Comparison of ENCODE assay signal across 8 cellular contexts in the genomic region with DNA sequence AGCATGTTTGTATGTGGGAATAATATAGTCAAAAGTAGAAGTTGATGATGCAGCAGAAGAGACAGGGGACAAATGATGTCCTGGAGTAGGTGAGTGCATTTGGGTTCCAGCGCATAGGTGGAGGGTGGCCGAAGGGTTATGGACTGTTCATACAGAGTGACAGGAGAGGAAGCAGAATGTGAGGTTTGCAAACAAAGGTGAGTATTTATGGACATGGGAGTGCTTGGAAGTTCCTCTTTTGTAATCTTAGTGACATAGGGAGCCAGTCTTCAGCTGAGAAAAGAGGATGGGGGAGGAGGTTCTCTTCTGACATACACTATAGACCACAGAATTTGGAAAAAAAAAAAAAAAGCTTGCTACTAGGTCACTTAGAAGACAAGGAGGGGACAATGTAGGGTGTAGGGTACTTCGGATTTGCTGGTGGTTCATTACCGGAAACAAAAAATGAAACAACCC.
A peak's percentile ranks its signal among the peaks of the same experiment; 100 is the strongest.
DNase-seq lines count a peak whose midpoint lies in the region; ATAC-seq lines count a peak whose summit lies in the region.

No MANE protein-coding gene starts in this region.

- peak; percentile 69 for ATAC-seq in GM19452 (IDR thresholded peaks at IDR 0.05; ENCODE audit: unreplicated experiment)
- peak; percentile 72 for ATAC-seq in HG03342 (IDR thresholded peaks at IDR 0.05; ENCODE audit: unreplicated experiment)
- ATAC-seq in activated CD8-positive, alpha-beta T cell treated with anti-CD3 and anti-CD28 coated beads, Interleukin-2, amount 10 ng/mL, durations not matched to agents 7 days and 5 days: peak; percentile 70

- no peaks in the 10 kb centered on the region for H3K36me3 ChIP-seq in neuron (ENCODE audit: insufficient read depth, low read length)

- DNase-seq in activated CD8-positive, alpha-beta T cell treated with anti-CD3 and anti-CD28 coated beads, Interleukin-2, amount 10 ng/mL, durations not matched to agents 7 days and 5 days: no peak
- no peak for DNase-seq in COLO829 (ENCODE audit: low spot score)
- no peak for DNase-seq in stimulated activated naive CD4-positive, alpha-beta T cell (lab: John Stamatoyannopoulos, UW)
- no peak for DNase-seq in foreskin melanocyte
- DNase-seq in activated CD8-positive, alpha-beta memory T cell treated with anti-CD3 and anti-CD28 coated beads for 24 hours: no peak

- no peaks in the 10 kb centered on the region for H3K36me3 Mint-ChIP-seq in activated CD8-positive, alpha-beta T cell treated with anti-CD3 and anti-CD28 coated beads, Interleukin-2, amount 10 ng/mL, durations not matched to agents 7 days and 5 days (ENCODE audit: low read depth)

- no peak overlapping the region for H3K4me3 ChIP-seq in neuron (ENCODE audit: low read length)

- H3K9me3 Mint-ChIP-seq in activated CD8-positive, alpha-beta T cell treated with anti-CD3 and anti-CD28 coated beads, Interleukin-2, amount 10 ng/mL, durations not matched to agents 7 days and 5 days (ENCODE audit: insufficient read depth): no peaks in the 10 kb centered on the region

- peak overlapping the region; percentile 91 for H2AFZ ChIP-seq in neuron (ENCODE audit: low read depth, low read length)

- POLR2A ChIA-PET in activated CD8-positive, alpha-beta T cell treated with anti-CD3 and anti-CD28 coated beads, Interleukin-2, amount 10 ng/mL, durations not matched to agents 7 days and 5 days (lab: Charles Lee): interaction anchor here (1.0 to 1.9 kb wide), 4 partner anchors 84 to 719 kb away, joined by 3 to 5 read pairs (median 4); no protein-coding TSS in a partner anchor

- no peaks in the 10 kb centered on the region for H3K27me3 Mint-ChIP-seq in activated CD8-positive, alpha-beta T cell treated with anti-CD3 and anti-CD28 coated beads, Interleukin-2, amount 10 ng/mL, durations not matched to agents 7 days and 5 days (ENCODE audit: low read depth)

- peaks cover 2% of the 10 kb centered on the region for H3K9me3 ChIP-seq in neuron (ENCODE audit: low read length)

- CTCF ChIA-PET in activated CD8-positive, alpha-beta T cell treated with anti-CD3 and anti-CD28 coated beads, Interleukin-2, amount 10 ng/mL, durations not matched to agents 7 days and 5 days (lab: Charles Lee): interaction anchor here (0.7 to 2.1 kb wide), 7 partner anchors 15 to 557 kb away, joined by 3 to 16 read pairs (median 3); no protein-coding TSS in a partner anchor

- no peak overlapping the region for H3K4me3 Mint-ChIP-seq in activated CD8-positive, alpha-beta T cell treated with anti-CD3 and anti-CD28 coated beads, Interleukin-2, amount 10 ng/mL, durations not matched to agents 7 days and 5 days

- no peak overlapping the region for H3K27ac Mint-ChIP-seq in activated CD8-positive, alpha-beta T cell treated with anti-CD3 and anti-CD28 coated beads, Interleukin-2, amount 10 ng/mL, durations not matched to agents 7 days and 5 days

- H3K4me1 Mint-ChIP-seq in activated CD8-positive, alpha-beta T cell treated with anti-CD3 and anti-CD28 coated beads, Interleukin-2, amount 10 ng/mL, durations not matched to agents 7 days and 5 days (ENCODE audit: low read depth): peaks cover 2% of the 10 kb centered on the region

- peaks cover 13% of the 10 kb centered on the region for H3K4me1 ChIP-seq in neuron (ENCODE audit: insufficient read depth, low read length)

- H3K27me3 ChIP-seq in neuron (ENCODE audit: insufficient read depth, low read length): no peaks in the 10 kb centered on the region
